ENCODE assay signal across 24 cellular contexts in genomic region chr18:26454192-26454591, GRCh38.
"Had no signal": no experiment of that assay in that cellular context is flagged by ENCODE, and none has a peak within 500 bp of the region (broad histone marks: within the 10 kb centered on the region; RNA-seq: fewer than 3 reads in every experiment).

No MANE protein-coding gene starts in this region.

- ATAC-seq: effector memory CD8-positive, alpha-beta T cell; left cardiac atrium; left lung; natural killer cell; stimulated activated memory B cell treated with anti-CD40 and anti-IgM and Interleukin-4, amounts not matched to agents 10 μg/mL and 1 μg/mL and 100 μg/mL, for 72 hours; stimulated activated naive CD8-positive, alpha-beta T cell treated with anti-CD3 and anti-CD28 coated beads, Interleukin-15, Interleukin-2, amounts not matched to agents 100 U/mL and 50 U/mL, for 24 hours had no signal

- H3K27ac ChIP-seq: coronary artery, esophagus squamous epithelium, heart right ventricle, left lung, neural progenitor cell, parathyroid adenoma, sigmoid colon, skin epidermis, spleen, thoracic aorta, tibial nerve, upper lobe of left lung had no signal

- H3K4me3 Mint-ChIP-seq: effector memory CD8-positive, alpha-beta T cell; natural killer cell; neural progenitor cell; stimulated activated memory B cell treated with anti-CD40 and anti-IgM and Interleukin-4, amounts not matched to agents 10 μg/mL and 1 μg/mL and 100 μg/mL, for 72 hours had no signal

- DNase-seq: effector memory CD8-positive, alpha-beta T cell; erythroblast; esophagus squamous epithelium; foreskin melanocyte; glutamatergic neuron; heart right ventricle; hippocampal formation; left cardiac atrium; left lung; mesendoderm; natural killer cell; sigmoid colon; spleen; stimulated activated CD4-positive, alpha-beta T cell treated with anti-CD3 and anti-CD28 coated beads, Interleukin-4, amount 100 ng/mL, for 4 hours; stimulated activated naive CD8-positive, alpha-beta T cell treated with anti-CD3 and anti-CD28 coated beads, Interleukin-15, Interleukin-2, amounts not matched to agents 100 U/mL and 50 U/mL, for 24 hours; upper lobe of left lung had no signal

- H3K27me3 Mint-ChIP-seq: progenitor cell of endocrine pancreas; stimulated activated memory B cell treated with anti-CD40 and anti-IgM and Interleukin-4, amounts not matched to agents 10 μg/mL and 1 μg/mL and 100 μg/mL, for 72 hours had no signal

- H3K4me3 ChIP-seq: coronary artery, esophagus squamous epithelium, heart right ventricle, left lung, neural progenitor cell, sigmoid colon, skin epidermis, spleen, thoracic aorta, tibial nerve, upper lobe of left lung had no signal

- H3K4me1 ChIP-seq: left lung, parathyroid adenoma, sigmoid colon, spleen, tibial nerve had no signal

- H3K36me3 ChIP-seq: neural progenitor cell, thoracic aorta had no signal

- H3K27ac Mint-ChIP-seq: effector memory CD8-positive, alpha-beta T cell; natural killer cell; progenitor cell of endocrine pancreas; stimulated activated memory B cell treated with anti-CD40 and anti-IgM and Interleukin-4, amounts not matched to agents 10 μg/mL and 1 μg/mL and 100 μg/mL, for 72 hours had no signal

- H3K9me3 Mint-ChIP-seq: natural killer cell; neural progenitor cell; stimulated activated memory B cell treated with anti-CD40 and anti-IgM and Interleukin-4, amounts not matched to agents 10 μg/mL and 1 μg/mL and 100 μg/mL, for 72 hours had no signal

- H3K27me3 ChIP-seq: esophagus squamous epithelium, heart right ventricle, left lung, neural progenitor cell, sigmoid colon, spleen, tibial nerve, upper lobe of left lung had no signal

- H3K9me3 ChIP-seq: esophagus squamous epithelium, heart right ventricle, left lung, sigmoid colon, spleen, thoracic aorta, tibial nerve, upper lobe of left lung had no signal

- H3K36me3 Mint-ChIP-seq: stimulated activated memory B cell treated with anti-CD40 and anti-IgM and Interleukin-4, amounts not matched to agents 10 μg/mL and 1 μg/mL and 100 μg/mL, for 72 hours had no signal
